Comparison of ENCODE assay signal across 17 cellular contexts in the genomic region with DNA sequence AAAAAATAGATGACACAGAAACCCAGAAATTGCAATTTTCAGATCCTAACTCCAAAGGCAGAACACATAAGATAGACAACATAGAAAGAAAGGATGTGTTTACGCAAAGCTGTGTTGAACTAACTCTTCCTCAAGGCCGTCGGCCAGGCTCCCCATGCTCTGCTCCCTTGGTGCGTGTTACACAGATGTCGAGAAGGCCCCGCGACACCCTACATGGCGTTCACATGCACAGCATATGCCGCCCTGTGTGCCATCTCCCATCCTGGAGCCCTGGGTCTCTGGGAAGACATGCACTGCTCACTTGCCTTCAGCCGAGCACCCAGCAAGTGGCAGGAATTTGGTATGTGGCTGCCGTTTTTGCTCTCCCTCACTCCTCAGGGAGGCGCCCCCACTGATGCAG. TPM values are rescaled to one million over a fixed set of nuclear protein-coding genes. Genes with fewer than 3 reads are reported as not detected.
DNase-seq lines count a peak whose midpoint lies in the region; ATAC-seq and TF ChIP-seq lines count a peak whose summit lies in the region.
"Had no signal": no experiment of that assay in that cellular context is flagged by ENCODE, and none has a peak within 500 bp of the region (broad histone marks: within the 10 kb centered on the region; RNA-seq: fewer than 3 reads in every experiment).

No MANE protein-coding gene starts in this region.

- H3K14ac ChIP-seq in H9 (ENCODE audit: insufficient read depth, low read length): no peak overlapping the region; the same call in 1 of the 2 replicates

- TF ChIP-seq CTCF in H9 (conservative IDR thresholded peaks at IDR 0.05) (0 out of 3 replicates have a peak, but pooled peaks have one; percentile 12), esophagus muscularis mucosa (IDR thresholded peaks at IDR 0.05) (no peak), neutrophil (IDR thresholded peaks at IDR 0.05) (no peak), Peyer's patch (IDR thresholded peaks at IDR 0.05) (no peak)

- no peak overlapping the region for H2BK20ac ChIP-seq in H9 (ENCODE audit: low read depth, low read length, poor library complexity, severe bottlenecking)

- no peaks in the 10 kb centered on the region for H3K27me3 Mint-ChIP-seq in H9 (ENCODE audit: low read depth)
- H3K27me3 Mint-ChIP-seq: CD4-positive, alpha-beta T cell had no signal

- H3K23ac ChIP-seq in H9 (ENCODE audit: insufficient read length, low read depth, low read length): no peak overlapping the region

- no peak overlapping the region for H4K91ac ChIP-seq in H9 (ENCODE audit: insufficient read length, low read depth, low read length)

- no peaks in the 10 kb centered on the region for H3K9me3 Mint-ChIP-seq in H9
- H3K9me3 Mint-ChIP-seq: CD4-positive, alpha-beta T cell had no signal

- no peak overlapping the region for H2AFZ ChIP-seq in H9 (ENCODE audit: low read length)

- H3K18ac ChIP-seq in H9 (ENCODE audit: insufficient read length, low read depth, low read length): no peak overlapping the region

- H3K36me3 ChIP-seq in BLaER1 (peaks cover 62% of the 10 kb centered on the region), esophagus muscularis mucosa (peaks cover 0 to 17% (median 14%) of the 10 kb centered on the region in 4 donors), neutrophil (peaks cover 34% of the 10 kb centered on the region), Peyer's patch (peaks cover 0 to 26% (median 0%) of the 10 kb centered on the region in 3 donors)
- H3K36me3 ChIP-seq: HAP-1 had no signal

- TF ChIP-seq EP300 in esophagus muscularis mucosa (IDR thresholded peaks at IDR 0.05): no peak

- no peak overlapping the region for H3T11ph ChIP-seq in H9 (ENCODE audit: low read length)

- ATAC-seq in HG03378 (IDR thresholded peaks at IDR 0.05; ENCODE audit: unreplicated experiment) (no peak), GM18868 (IDR thresholded peaks at IDR 0.05; ENCODE audit: unreplicated experiment) (no peak)
- ATAC-seq: A549 had no signal

- no peak overlapping the region for H3K56ac ChIP-seq in H9 (ENCODE audit: insufficient read length, low read depth, low read length)

- H3K79me2 ChIP-seq in H9 (ENCODE audit: insufficient read depth, low read length): peaks cover 2% of the 10 kb centered on the region; the same call in 1 of the 2 replicates

- H2BK120ac ChIP-seq in H9 (ENCODE audit: low read depth, low read length, poor library complexity, severe bottlenecking): no peak overlapping the region

- H2BK12ac ChIP-seq in H9 (ENCODE audit: insufficient read length, low read depth, low read length): no peak overlapping the region

- no peak overlapping the region for H2AK5ac ChIP-seq in H9 (ENCODE audit: insufficient read length, low read length)

- H2BK5ac ChIP-seq in H9 (ENCODE audit: insufficient read length, low read length): no peak overlapping the region

- H3K4ac ChIP-seq in H9 (ENCODE audit: low read depth, low read length): no peak overlapping the region

- no peak overlapping the region for H3K4me3 Mint-ChIP-seq in H9
- H3K4me3 Mint-ChIP-seq: CD4-positive, alpha-beta T cell had no signal

- TF ChIP-seq POLR2A in esophagus muscularis mucosa (IDR thresholded peaks at IDR 0.05; ENCODE audit: low read depth): no peak
- no peak for TF ChIP-seq POLR2A in Peyer's patch (IDR thresholded peaks at IDR 0.05)

- H4K20me1 ChIP-seq in BLaER1: peaks cover 75% of the 10 kb centered on the region
- no peaks in the 10 kb centered on the region for H4K20me1 ChIP-seq in H9 (ENCODE audit: control insufficient read depth, insufficient read depth, insufficient read length)

- peak overlapping the region; percentile 70 to 76 (median 76); a peak in 5 of 7 replicates for H3K27ac Mint-ChIP-seq in H9
- H3K27ac Mint-ChIP-seq: CD4-positive, alpha-beta T cell had no signal

- no CpG with 5 or more reads among the region's 12 CpGs for WGBS in H9 (ENCODE audit: extremely low coverage, insufficient read length, low lambda C conversion rate)
- 90% methylated on average over 12 of the region's 12 CpGs for WGBS in esophagus muscularis mucosa

- H3K27ac ChIP-seq in BLaER1 (peak overlapping the region; percentile 85), H9 (ENCODE audit: insufficient read length, low read depth, low read length) (no peak overlapping the region), esophagus muscularis mucosa (replicated peaks in 1 of 4) (peak overlapping the region; percentile 45 to 75 (median 67)), neutrophil (peak overlapping the region; percentile 21), Peyer's patch (no peak overlapping the region)
- H3K27ac ChIP-seq: A549 had no signal

- intact Hi-C loops in esophagus muscularis mucosa (cut with DNase I): loop anchor here (5.0 kb wide), 1 partner anchor 88 kb away; no protein-coding TSS in a partner anchor

- no peak overlapping the region for H3K4me3 ChIP-seq in BLaER1
- no peak overlapping the region for H3K4me3 ChIP-seq in esophagus muscularis mucosa
- H3K4me3 ChIP-seq in neutrophil (ENCODE audit: low read depth in 1 of 2, low read length in 1 of 2): no peak overlapping the region
- H3K4me3 ChIP-seq in Peyer's patch: no peak overlapping the region
- H3K4me3 ChIP-seq: A549, HAP-1 had no signal

- H4K8ac ChIP-seq in H9 (replicated peaks; ENCODE audit: insufficient read length, low read depth, low read length): no peak overlapping the region

- H3K79me1 ChIP-seq in H9 (ENCODE audit: insufficient read depth, low read depth, low read length, poor library complexity, severe bottlenecking): no peaks in the 10 kb centered on the region

- H3K9ac ChIP-seq in BLaER1 (no peak overlapping the region), H9 (ENCODE audit: extremely low read depth, insufficient read length, low read length) (no peak overlapping the region)

- H3K23me2 ChIP-seq in H9 (ENCODE audit: insufficient read length, low read depth, low read length, poor library complexity, severe bottlenecking): no peaks in the 10 kb centered on the region

- peaks cover 19 to 36% of the 10 kb centered on the region in 2 experiments for H3K4me1 Mint-ChIP-seq in H9

- H3K27me3 ChIP-seq in BLaER1: no peaks in the 10 kb centered on the region
- H3K27me3 ChIP-seq in H9 (ENCODE audit: insufficient read depth, low read length): no peaks in the 10 kb centered on the region
- H3K27me3 ChIP-seq in esophagus muscularis mucosa: no peaks in the 10 kb centered on the region
- no peaks in the 10 kb centered on the region for H3K27me3 ChIP-seq in neutrophil
- H3K27me3 ChIP-seq in Peyer's patch: no peaks in the 10 kb centered on the region

- H3K4me2 ChIP-seq in BLaER1 (no peak overlapping the region), H9 (ENCODE audit: insufficient read depth, insufficient read length, low read length) (no peak overlapping the region)
- H3K4me2 ChIP-seq: A549 had no signal

- H3K4me1 ChIP-seq in BLaER1: peaks cover 100% of the 10 kb centered on the region
- H3K4me1 ChIP-seq in H9 (ENCODE audit: insufficient read depth, low read length): no peaks in the 10 kb centered on the region
- H3K4me1 ChIP-seq in esophagus muscularis mucosa: peaks cover 81 to 94% (median 84%) of the 10 kb centered on the region in 4 donors
- H3K4me1 ChIP-seq in neutrophil (ENCODE audit: control insufficient read depth in 1 of 2, insufficient read depth in 1 of 2, low read depth in 1 of 2, low read length in 1 of 2): peaks cover 11 to 25% of the 10 kb centered on the region in 2 experiments
- peaks cover 0 to 29% (median 0%) of the 10 kb centered on the region in 4 donors for H3K4me1 ChIP-seq in Peyer's patch
- H3K4me1 ChIP-seq: A549, HAP-1 had no signal

- peaks cover 0 to 17% (median 2%) of the 10 kb centered on the region in 3 experiments; a peak in 4 of 7 replicates for H3K36me3 Mint-ChIP-seq in H9 (ENCODE audit: insufficient read depth in 1 of 3, low read depth in 3 of 3)

- no peak overlapping the region for H2BK15ac ChIP-seq in H9 (ENCODE audit: low read depth, low read length)

- no peaks in the 10 kb centered on the region for H3K9me3 ChIP-seq in BLaER1
- no peaks in the 10 kb centered on the region for H3K9me3 ChIP-seq in H9 (ENCODE audit: control insufficient read depth, low read depth, low read length)
- H3K9me3 ChIP-seq in esophagus muscularis mucosa: no peaks in the 10 kb centered on the region
- H3K9me3 ChIP-seq in neutrophil: no peaks in the 10 kb centered on the region
- H3K9me3 ChIP-seq in Peyer's patch: no peaks in the 10 kb centered on the region
- H3K9me3 ChIP-seq: A549, HAP-1 had no signal

- DNase-seq in H9: no peak
- no peak for DNase-seq in esophagus muscularis mucosa (ENCODE audit: extremely low spot score)
- DNase-seq in Peyer's patch: no peak
- DNase-seq: AML-193; CD4-positive, alpha-beta T cell; EL; IMR-90; NCI-H1417 treated with DMSO at 0.1 percent for 48 hours; NCI-H2029; NCI-H510A treated with DMSO at 0.1 percent for 48 hours; SIG-M5 had no signal

- H4K5ac ChIP-seq in H9 (ENCODE audit: insufficient read length, low read depth, low read length): no peak overlapping the region

RNA-seq across cellular contexts. Expression of a gene that starts 47.0 kb away (rescaled TPM):
- total RNA-seq in H9 (2021): 14.1 and 15.0 TPM in 2 replicates
- 10 to 100 TPM; 38.8 to 63.5 (median 41.4) TPM for total RNA-seq in esophagus muscularis mucosa
- total RNA-seq in Peyer's patch: 10 to 100 TPM; 31.4 to 87.0 (median 57.8) TPM

Comparison
In these comparisons a context has a peak if more than half of its experiments do, and no peak if none do; other contexts are left out.
1. H3K27ac ChIP-seq: peak in BLaER1 (single experiment), esophagus muscularis mucosa (4 of 4) and neutrophil (single experiment); none in H9 (single experiment) and Peyer's patch (0 of 4).